21 cellular contexts compared by ENCODE assay signal in the genomic region with DNA sequence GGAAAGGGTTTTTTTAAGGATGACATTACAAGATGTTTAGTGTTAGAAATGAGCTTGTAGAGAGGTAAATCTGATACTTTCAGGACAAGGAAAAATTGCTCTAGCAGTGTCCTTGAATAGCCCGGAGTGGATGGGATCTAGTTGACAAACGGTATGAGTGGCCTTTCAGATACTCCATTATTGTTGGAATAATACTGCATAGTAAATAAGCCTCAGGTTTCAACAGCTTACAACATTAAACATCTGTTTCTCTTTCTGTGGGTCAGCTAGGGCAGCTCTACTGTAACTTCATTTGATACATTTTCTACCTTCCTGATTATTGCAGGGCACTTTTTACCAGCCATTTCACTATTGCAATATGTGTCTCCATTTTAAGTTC.
DNase-seq lines count a peak whose midpoint lies in the region; ATAC-seq and TF ChIP-seq lines count a peak whose summit lies in the region.
"Had no signal": no experiment of that assay in that cellular context is flagged by ENCODE, and none has a peak within 500 bp of the region (broad histone marks: within the 10 kb centered on the region; RNA-seq: fewer than 3 reads in every experiment).

No MANE protein-coding gene starts in this region.

- H3K4me1 Mint-ChIP-seq in activated naive CD8-positive, alpha-beta T cell treated with anti-CD3 and anti-CD28 coated beads, Interleukin-2, amount 50 U/mL, for 24 hours: peaks cover 10% of the 10 kb centered on the region
- H3K4me1 Mint-ChIP-seq in activated naive CD8-positive, alpha-beta T cell treated with anti-CD3 and anti-CD28 coated beads for 36 hours: peaks cover 6% of the 10 kb centered on the region
- peaks cover 12% of the 10 kb centered on the region for H3K4me1 Mint-ChIP-seq in nephron progenitor cell

- H3K4me3 Mint-ChIP-seq in activated naive CD8-positive, alpha-beta T cell treated with anti-CD3 and anti-CD28 coated beads, Interleukin-2, amount 50 U/mL, for 24 hours: no peak overlapping the region
- H3K4me3 Mint-ChIP-seq in activated naive CD8-positive, alpha-beta T cell treated with anti-CD3 and anti-CD28 coated beads for 36 hours: no peak overlapping the region
- no peak overlapping the region for H3K4me3 Mint-ChIP-seq in nephron progenitor cell
- H3K4me3 Mint-ChIP-seq: activated CD8-positive, alpha-beta T cell treated with anti-CD3 and anti-CD28 coated beads for 36 hours; activated naive CD8-positive, alpha-beta T cell treated with anti-CD3 and anti-CD28 coated beads, Interleukin-2, amount 10 ng/mL, durations not matched to agents 7 days and 5 days; T-helper 1 cell treated with Interleukin-12 subunit alpha and Interleukin-12 subunit beta and Interleukin-4 antibody, amounts not matched to agents 30 μg/mL and 1 μg/mL, for 36 hours had no signal

- peak overlapping the region; percentile 14 for H3K27ac Mint-ChIP-seq in activated naive CD8-positive, alpha-beta T cell treated with anti-CD3 and anti-CD28 coated beads, Interleukin-2, amount 50 U/mL, for 24 hours
- no peak overlapping the region for H3K27ac Mint-ChIP-seq in activated naive CD8-positive, alpha-beta T cell treated with anti-CD3 and anti-CD28 coated beads for 36 hours
- peak overlapping the region; percentile 43 for H3K27ac Mint-ChIP-seq in nephron progenitor cell
- H3K27ac Mint-ChIP-seq: activated CD8-positive, alpha-beta T cell treated with anti-CD3 and anti-CD28 coated beads for 36 hours; activated naive CD8-positive, alpha-beta T cell treated with anti-CD3 and anti-CD28 coated beads, Interleukin-2, amount 10 ng/mL, durations not matched to agents 7 days and 5 days; T-helper 1 cell treated with Interleukin-12 subunit alpha and Interleukin-12 subunit beta and Interleukin-4 antibody, amounts not matched to agents 30 μg/mL and 1 μg/mL, for 36 hours had no signal

- DNase-seq in activated naive CD8-positive, alpha-beta T cell treated with anti-CD3 and anti-CD28 coated beads, Interleukin-2, amount 50 U/mL, for 24 hours: no peak
- no peak for DNase-seq in activated naive CD8-positive, alpha-beta T cell treated with anti-CD3 and anti-CD28 coated beads for 36 hours
- DNase-seq in NCI-H2029 treated with DMSO at 0.1 percent for 48 hours (lab: John Stamatoyannopoulos, UW) (peak; percentile 95), choroid plexus epithelial cell (ENCODE audit: low read depth) (peak; percentile 27), nephron progenitor cell (no peak)
- no peak for DNase-seq in activated CD4-positive, alpha-beta T cell treated with anti-CD3 and anti-CD28 coated beads, Interleukin-2, amount 50 U/mL, for 48 hours
- DNase-seq: activated CD8-positive, alpha-beta T cell treated with anti-CD3 and anti-CD28 coated beads for 36 hours; activated effector memory CD4-positive, alpha-beta T cell treated with Interleukin-2 at 50 U/mL for 16 hours; activated naive CD8-positive, alpha-beta T cell treated with anti-CD3 and anti-CD28 coated beads, Interleukin-2, amount 10 ng/mL, durations not matched to agents 7 days and 5 days; Caco-2; central memory CD4-positive, alpha-beta T cell; esophagus squamous epithelium; left ventricle myocardium inferior; MG63; NCI-H2171 treated with DMSO at 0.1 percent for 48 hours; stimulated activated naive CD4-positive, alpha-beta T cell treated with Interleukin-2 at 50 U/mL for 16 hours had no signal

- H3K36me3 Mint-ChIP-seq in activated naive CD8-positive, alpha-beta T cell treated with anti-CD3 and anti-CD28 coated beads, Interleukin-2, amount 50 U/mL, for 24 hours (ENCODE audit: low read depth): peaks cover 4% of the 10 kb centered on the region
- peaks cover 6% of the 10 kb centered on the region for H3K36me3 Mint-ChIP-seq in activated naive CD8-positive, alpha-beta T cell treated with anti-CD3 and anti-CD28 coated beads for 36 hours
- H3K36me3 Mint-ChIP-seq in nephron progenitor cell (ENCODE audit: low read depth): no peaks in the 10 kb centered on the region

- ATAC-seq in activated naive CD8-positive, alpha-beta T cell treated with anti-CD3 and anti-CD28 coated beads, Interleukin-2, amount 50 U/mL, for 24 hours: no peak
- no peak for ATAC-seq in GM19397 (IDR thresholded peaks at IDR 0.05; ENCODE audit: unreplicated experiment)
- no peak for ATAC-seq in HG03196 (IDR thresholded peaks at IDR 0.05; ENCODE audit: unreplicated experiment)
- ATAC-seq: activated CD8-positive, alpha-beta T cell treated with anti-CD3 and anti-CD28 coated beads for 36 hours had no signal

- H3K4me3 ChIP-seq in choroid plexus epithelial cell (ENCODE audit: low read depth, low read length): no peak overlapping the region
- H3K4me3 ChIP-seq: BLaER1 treated with 17β-estradiol and CSF1 and Interleukin-3, amounts not matched to agents 10 nM and 100 nM; esophagus squamous epithelium; left ventricle myocardium inferior; MG63; SK-N-MC had no signal

- TF ChIP-seq CTCF in choroid plexus epithelial cell (conservative IDR thresholded peaks at IDR 0.05; ENCODE audit: low read depth, low read length) (no peak), nephron progenitor cell (IDR thresholded peaks at IDR 0.05) (no peak)

- no peaks in the 10 kb centered on the region for H3K27me3 Mint-ChIP-seq in activated naive CD8-positive, alpha-beta T cell treated with anti-CD3 and anti-CD28 coated beads, Interleukin-2, amount 50 U/mL, for 24 hours
- H3K27me3 Mint-ChIP-seq in activated naive CD8-positive, alpha-beta T cell treated with anti-CD3 and anti-CD28 coated beads for 36 hours: no peaks in the 10 kb centered on the region
- no peaks in the 10 kb centered on the region for H3K27me3 Mint-ChIP-seq in nephron progenitor cell (ENCODE audit: low read depth, poor library complexity)
- H3K27me3 Mint-ChIP-seq: activated CD8-positive, alpha-beta T cell treated with anti-CD3 and anti-CD28 coated beads for 36 hours; activated naive CD8-positive, alpha-beta T cell treated with anti-CD3 and anti-CD28 coated beads, Interleukin-2, amount 10 ng/mL, durations not matched to agents 7 days and 5 days had no signal

- H3K9me3 Mint-ChIP-seq in activated naive CD8-positive, alpha-beta T cell treated with anti-CD3 and anti-CD28 coated beads, Interleukin-2, amount 50 U/mL, for 24 hours: no peaks in the 10 kb centered on the region
- no peaks in the 10 kb centered on the region for H3K9me3 Mint-ChIP-seq in activated naive CD8-positive, alpha-beta T cell treated with anti-CD3 and anti-CD28 coated beads for 36 hours
- H3K9me3 Mint-ChIP-seq in nephron progenitor cell: no peaks in the 10 kb centered on the region
- H3K9me3 Mint-ChIP-seq: activated CD8-positive, alpha-beta T cell treated with anti-CD3 and anti-CD28 coated beads for 36 hours; activated naive CD8-positive, alpha-beta T cell treated with anti-CD3 and anti-CD28 coated beads, Interleukin-2, amount 10 ng/mL, durations not matched to agents 7 days and 5 days; T-helper 1 cell treated with Interleukin-12 subunit alpha and Interleukin-12 subunit beta and Interleukin-4 antibody, amounts not matched to agents 30 μg/mL and 1 μg/mL, for 36 hours had no signal

Comparison
In these comparisons a context has a peak if more than half of its experiments do, and no peak if none do; other contexts are left out.
1. DNase-seq: peak in NCI-H2029 treated with DMSO at 0.1 percent for 48 hours (single experiment) and choroid plexus epithelial cell (single experiment); none in activated naive CD8-positive, alpha-beta T cell treated with anti-CD3 and anti-CD28 coated beads, Interleukin-2, amount 50 U/mL, for 24 hours (single experiment), activated naive CD8-positive, alpha-beta T cell treated with anti-CD3 and anti-CD28 coated beads for 36 hours (single experiment), nephron progenitor cell (single experiment) and activated CD4-positive, alpha-beta T cell treated with anti-CD3 and anti-CD28 coated beads, Interleukin-2, amount 50 U/mL, for 48 hours (0 of 2).